1 cellular context compared by ENCODE assay signal in the genomic region with DNA sequence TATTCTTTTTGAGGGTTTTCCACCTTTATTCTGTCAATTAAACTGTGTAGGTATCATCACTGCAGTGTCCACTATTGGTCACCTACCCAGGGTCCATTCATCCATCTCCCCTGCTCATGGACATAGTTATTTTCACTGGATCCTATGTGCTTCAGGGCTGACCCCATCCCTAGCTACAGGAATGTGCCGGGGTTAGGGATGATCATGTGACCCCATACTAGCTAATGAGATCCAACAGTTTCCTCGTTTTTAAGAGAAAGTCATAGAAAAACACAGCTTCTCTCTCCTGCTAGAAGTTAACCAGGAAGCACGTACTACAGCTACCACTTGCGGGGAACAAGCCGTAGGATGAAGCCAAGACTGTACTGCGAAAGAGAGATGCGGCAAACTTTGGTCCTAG.
TF ChIP-seq lines count a peak whose summit lies in the region.

No MANE protein-coding gene starts in this region.

TF ChIP-seq in H1, 55 proteins besides CTCF, POLR2A, EP300 and RAD21 (continued from another document):
- TF ChIP-seq TCF12 (IDR thresholded peaks at IDR 0.05; ENCODE audit: low read depth, low read length) (no peak), RNF2 (IDR thresholded peaks at IDR 0.05; ENCODE audit: borderline replicate concordance, low read depth, low read length, missing control alignments, poor library complexity, severe bottlenecking) (no peak), HDAC6 (IDR thresholded peaks at IDR 0.05; ENCODE audit: low read depth, low read length) (no peak), SAP30 (IDR thresholded peaks at IDR 0.05; ENCODE audit: insufficient read depth, insufficient replicate concordance, low read length) (no peak), SUZ12 (IDR thresholded peaks at IDR 0.05; ENCODE audit: low read length) (no peak)
